7 cellular contexts compared by ENCODE assay signal in genomic region chr1:247078315-247079140, GRCh38. TPM values are rescaled to one million over a fixed set of nuclear protein-coding genes. Genes with fewer than 3 reads are reported as not detected.
A peak's percentile ranks its signal among the peaks of the same experiment; 100 is the strongest.
DNase-seq lines count a peak whose midpoint lies in the region; ATAC-seq and TF ChIP-seq lines count a peak whose summit lies in the region.

Gene ZNF670 (minus strand): TSS chr1:247078811. CDS start chr1:247078596, 215 bp downstream.

- peak within 1 kb of the TSS; percentile 88 for H3K4me2 ChIP-seq in hepatocyte

- no peaks in the 10 kb centered on the region for H3K36me3 Mint-ChIP-seq in T-helper 17 cell (ENCODE audit: low read depth)

- peak within 1 kb of the TSS; percentile 74 for H2AFZ ChIP-seq in hepatocyte

- TF ChIP-seq CTCF in ascending aorta (IDR thresholded peaks at IDR 0.05) (peak in 1 of 3 experiments; percentile 12), hepatocyte (IDR thresholded peaks at IDR 0.05; ENCODE audit: poor library complexity) (peak; percentile 30)

- H3K9me2 ChIP-seq in hepatocyte (replicated peaks; ENCODE audit: insufficient read depth) = no peaks in the 10 kb centered on the region

- intact Hi-C loops in ascending aorta (cut with DNase I) = loop anchor here (1.0 to 5.0 kb wide), 4 partner anchors 26 to 252 kb away; partner anchors contain the start of genes AHCTF1, ZNF496 and ZNF669

- peak within 1 kb of the TSS; percentile 78 for H3K27ac Mint-ChIP-seq in T-helper 17 cell

- H3K27me3 Mint-ChIP-seq in T-helper 17 cell = no peaks in the 10 kb centered on the region

- H3K4me1 Mint-ChIP-seq in T-helper 17 cell = peaks cover 17% of the 10 kb centered on the region

- H3K27ac ChIP-seq in ascending aorta (peak within 1 kb of the TSS; percentile 71), hepatocyte (peak within 1 kb of the TSS; percentile 93)

- H3K4me3 ChIP-seq in ascending aorta (peak within 1 kb of the TSS; percentile 77 to 78), hepatocyte (peak within 1 kb of the TSS; percentile 99)

- H3K4me1 ChIP-seq in ascending aorta (peaks cover 0 to 10% of the 10 kb centered on the region in 2 donors), hepatocyte (ENCODE audit: insufficient read depth) (no peaks in the 10 kb centered on the region)

- H3K27me3 ChIP-seq in ascending aorta (no peaks in the 10 kb centered on the region), hepatocyte (no peaks in the 10 kb centered on the region)

- H3K9me3 ChIP-seq in T-helper 17 cell (ENCODE audit: control insufficient read depth, low read length, poor library complexity, severe bottlenecking) (no peaks in the 10 kb centered on the region), ascending aorta (no peaks in the 10 kb centered on the region), hepatocyte (ENCODE audit: low read depth) (no peaks in the 10 kb centered on the region)

- ATAC-seq in GM18498 (IDR thresholded peaks at IDR 0.05; ENCODE audit: unreplicated experiment) (peak; percentile 100), HG02884 (IDR thresholded peaks at IDR 0.05; ENCODE audit: unreplicated experiment) (peak; percentile 99), T-helper 17 cell (peak; percentile 98)

- peaks cover 45% of the 10 kb centered on the region for H3K79me2 ChIP-seq in hepatocyte

- H3K4me3 Mint-ChIP-seq in T-helper 17 cell = peak within 1 kb of the TSS; percentile 93

- H3K36me3 ChIP-seq in ascending aorta (no peaks in the 10 kb centered on the region), hepatocyte (replicated peaks; ENCODE audit: insufficient read depth, low read depth) (no peaks in the 10 kb centered on the region)

- H4K20me1 ChIP-seq in hepatocyte (ENCODE audit: insufficient read depth, poor library complexity, severe bottlenecking) = no peaks in the 10 kb centered on the region

- DNase-seq in NCI-H146 treated with DMSO at 0.1 percent for 48 hours (lab: John Stamatoyannopoulos, UW; ENCODE audit: unreplicated experiment) (peak; percentile 96), T-helper 17 cell (peak; percentile 60 to 66 (median 60)), ascending aorta (ENCODE audit: low spot score in 2 of 2) (peak; percentile 88 to 98), hepatocyte (ENCODE audit: low spot score) (peak; percentile 99), retina (peak; percentile 96)

- WGBS in hepatocyte (ENCODE audit: low lambda C conversion rate, missing lambda C conversion rate) = under 1% methylated on average over 53 of the region's 54 CpGs

RNA-seq across cellular contexts. Expression of gene ZNF670, which starts in this region (rescaled TPM):
- total RNA-seq in T-helper 17 cell (under 1 TPM; 0.26 to 0.40 TPM), ascending aorta (not detected), hepatocyte (5.3 and 5.5 TPM in 2 replicates)
- 5.8 and 7.5 TPM in 2 replicates for polyA plus RNA-seq in hepatocyte

Comparison
In these comparisons a context has a peak if more than half of its experiments do, and no peak if none do; other contexts are left out.
1. Peak in every context shown above with its lines: DNase-seq, ATAC-seq, H3K4me3 ChIP-seq and H3K27ac ChIP-seq.
2. Peak in DNase-seq and ATAC-seq in T-helper 17 cell; RNA of the gene not detected or under 1 TPM.
3. Peak in DNase-seq, H3K4me3 ChIP-seq and H3K27ac ChIP-seq in ascending aorta; RNA of the gene not detected or under 1 TPM.